ENCODE assay signal across 16 cellular contexts in the genomic region with DNA sequence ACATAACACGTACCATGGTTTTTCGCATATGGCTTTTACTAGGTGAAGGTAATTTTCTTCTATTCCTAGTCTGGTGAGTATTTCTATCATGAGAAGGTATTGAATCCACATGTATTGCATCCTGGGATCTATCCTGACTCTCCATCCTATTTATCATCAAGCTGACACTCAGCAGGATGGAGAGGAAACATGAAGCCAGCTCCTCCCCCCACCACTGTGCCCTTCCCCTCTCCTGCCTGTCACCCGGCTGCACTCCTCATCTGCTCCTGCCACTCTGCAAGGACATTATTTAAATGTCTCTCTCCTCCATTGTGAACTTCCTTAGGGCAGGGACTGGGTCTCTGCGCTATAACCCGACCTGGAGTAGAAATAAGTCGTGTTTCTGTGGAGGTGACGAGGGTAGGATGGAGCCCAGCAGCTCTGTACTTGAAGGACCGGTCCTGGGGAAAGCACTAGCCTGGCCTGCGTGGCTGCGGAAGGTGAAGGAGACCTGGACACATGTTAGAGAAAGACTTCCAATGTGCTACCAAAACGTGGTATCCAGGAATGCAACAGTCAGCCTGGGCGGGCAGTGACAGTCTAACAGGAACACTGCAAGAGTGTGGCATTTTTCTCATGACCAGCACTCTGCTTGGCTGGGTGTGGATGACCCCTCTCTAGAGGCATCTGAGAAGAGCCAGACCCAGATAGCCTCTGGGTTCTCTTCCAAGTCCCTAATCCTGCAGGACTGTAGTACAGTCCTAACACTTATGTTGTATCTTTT.
DNase-seq lines count a peak whose midpoint lies in the region; ATAC-seq and TF ChIP-seq lines count a peak whose summit lies in the region.
"Had no signal": no experiment of that assay in that cellular context is flagged by ENCODE, and none has a peak within 500 bp of the region (broad histone marks: within the 10 kb centered on the region; RNA-seq: fewer than 3 reads in every experiment).

No MANE protein-coding gene starts in this region.

- H3K27ac ChIP-seq in mesendoderm (ENCODE audit: low read depth, low read length) = no peak overlapping the region
- H3K27ac ChIP-seq in substantia nigra (ENCODE audit: low read depth, low read length, poor library complexity, severe bottlenecking) = peak overlapping the region; percentile 39
- H3K27ac ChIP-seq: vagina had no signal

- no peaks in the 10 kb centered on the region for H3K27me3 Mint-ChIP-seq in chondrocyte (ENCODE audit: low read depth)
- H3K27me3 Mint-ChIP-seq: activated CD4-positive, alpha-beta T cell treated with anti-CD3 and anti-CD28 coated beads, Interleukin-2, amount 10 ng/mL, durations not matched to agents 24 days and 14 days; activated naive CD8-positive, alpha-beta T cell treated with anti-CD3 and anti-CD28 coated beads for 36 hours; activated T-cell treated with anti-CD3 and anti-CD28 coated beads, Interleukin-2, amount 50 U/mL, for 24 hours had no signal

- no peak overlapping the region for H2BK15ac ChIP-seq in mesendoderm (replicated peaks; ENCODE audit: low read depth)

- H3K4ac ChIP-seq in mesendoderm (ENCODE audit: low read depth, low read length) = no peak overlapping the region

- H3K27me3 ChIP-seq in mesendoderm (ENCODE audit: insufficient read depth, low read length, poor library complexity) = no peaks in the 10 kb centered on the region
- H3K27me3 ChIP-seq: vagina had no signal

- no peak overlapping the region for H4K5ac ChIP-seq in mesendoderm (ENCODE audit: low read length)

- no peaks in the 10 kb centered on the region for H3K36me3 Mint-ChIP-seq in chondrocyte (ENCODE audit: low read depth)
- H3K36me3 Mint-ChIP-seq: CD8-positive, alpha-beta T cell had no signal

- peaks cover 18% of the 10 kb centered on the region for H3K79me1 ChIP-seq in mesendoderm (ENCODE audit: low read length)

- no peak for ATAC-seq in HG03039 (IDR thresholded peaks at IDR 0.05; ENCODE audit: unreplicated experiment)
- ATAC-seq: CD8-positive, alpha-beta T cell had no signal

- H2AK5ac ChIP-seq in mesendoderm (ENCODE audit: low read length) = no peak overlapping the region

- no peaks in the 10 kb centered on the region for H3K36me3 ChIP-seq in mesendoderm (ENCODE audit: control insufficient read depth, insufficient read depth, low read length)
- H3K36me3 ChIP-seq: vagina had no signal

- no CpG with 5 or more reads among the region's 12 CpGs for WGBS in mesendoderm (ENCODE audit: extremely low coverage, insufficient coverage, low lambda C conversion rate)

- peaks cover 41% of the 10 kb centered on the region for H3K4me1 Mint-ChIP-seq in chondrocyte (ENCODE audit: low read depth)
- H3K4me1 Mint-ChIP-seq: activated CD4-positive, alpha-beta T cell treated with anti-CD3 and anti-CD28 coated beads, Interleukin-2, amount 10 ng/mL, durations not matched to agents 24 days and 14 days had no signal

- no peak overlapping the region for H3K9ac ChIP-seq in mesendoderm (ENCODE audit: low read length)

- H3K4me3 ChIP-seq in mesendoderm (ENCODE audit: low read length) = no peak overlapping the region
- H3K4me3 ChIP-seq: vagina had no signal

- TF ChIP-seq CTCF in chondrocyte (IDR thresholded peaks at IDR 0.05) = no peak

- H3K27ac Mint-ChIP-seq in chondrocyte (ENCODE audit: unreplicated experiment) = peak overlapping the region; percentile 55
- H3K27ac Mint-ChIP-seq: activated CD4-positive, alpha-beta T cell treated with anti-CD3 and anti-CD28 coated beads, Interleukin-2, amount 10 ng/mL, durations not matched to agents 24 days and 14 days; activated naive CD8-positive, alpha-beta T cell treated with anti-CD3 and anti-CD28 coated beads for 36 hours; activated T-cell treated with anti-CD3 and anti-CD28 coated beads, Interleukin-2, amount 50 U/mL, for 24 hours; CD8-positive, alpha-beta T cell had no signal

- DNase-seq in NCI-H510A treated with DMSO at 0.1 percent for 48 hours (lab: John Stamatoyannopoulos, UW) = peak; percentile 50
- DNase-seq in NCI-H510A (lab: John Stamatoyannopoulos, UW) = no peak
- DNase-seq in chondrocyte (ENCODE audit: low spot score) = no peak
- no peak for DNase-seq in mesendoderm
- no peak for DNase-seq in substantia nigra (lab: John Stamatoyannopoulos, UW)
- DNase-seq in NCI-H1048 (lab: John Stamatoyannopoulos, UW) = no peak
- DNase-seq in stimulated activated CD4-positive, alpha-beta T cell treated with anti-CD3 and anti-CD28 coated beads, Interleukin-2, amount 100 ng/mL, for 48 hours = no peak
- DNase-seq: activated CD4-positive, alpha-beta T cell treated with anti-CD3 and anti-CD28 coated beads, Interleukin-2, amount 10 ng/mL, durations not matched to agents 24 days and 14 days; activated naive CD8-positive, alpha-beta T cell treated with anti-CD3 and anti-CD28 coated beads for 36 hours; activated T-cell treated with anti-CD3 and anti-CD28 coated beads, Interleukin-2, amount 50 U/mL, for 24 hours; caudate nucleus; CD8-positive, alpha-beta T cell; NCI-H82; stimulated activated CD4-positive, alpha-beta T cell treated with anti-CD3 and anti-CD28 coated beads, Interleukin-4, amount 100 ng/mL, for 4 hours had no signal

- H3K4me1 ChIP-seq in mesendoderm (ENCODE audit: control insufficient read depth, low read depth, low read length) = peaks cover 5% of the 10 kb centered on the region

- H2BK120ac ChIP-seq in mesendoderm (ENCODE audit: low read depth, low read length) = no peak overlapping the region

- H4K8ac ChIP-seq in mesendoderm (ENCODE audit: low read depth, low read length) = no peak overlapping the region

- H3K4me3 Mint-ChIP-seq in chondrocyte (ENCODE audit: unreplicated experiment) = no peak overlapping the region
- H3K4me3 Mint-ChIP-seq: activated CD4-positive, alpha-beta T cell treated with anti-CD3 and anti-CD28 coated beads, Interleukin-2, amount 10 ng/mL, durations not matched to agents 24 days and 14 days; activated naive CD8-positive, alpha-beta T cell treated with anti-CD3 and anti-CD28 coated beads for 36 hours; activated T-cell treated with anti-CD3 and anti-CD28 coated beads, Interleukin-2, amount 50 U/mL, for 24 hours; CD8-positive, alpha-beta T cell had no signal

- no peak overlapping the region for H2BK5ac ChIP-seq in mesendoderm (ENCODE audit: low read length)

- H3K56ac ChIP-seq in mesendoderm (ENCODE audit: low read length) = peak overlapping the region; percentile 1

- no peak overlapping the region for H3K23ac ChIP-seq in mesendoderm (ENCODE audit: low read length)

- H3K4me2 ChIP-seq in mesendoderm (ENCODE audit: low read length) = no peak overlapping the region

- no peaks in the 10 kb centered on the region for H3K9me3 Mint-ChIP-seq in chondrocyte (ENCODE audit: low read depth)
- H3K9me3 Mint-ChIP-seq: activated CD4-positive, alpha-beta T cell treated with anti-CD3 and anti-CD28 coated beads, Interleukin-2, amount 10 ng/mL, durations not matched to agents 24 days and 14 days; activated naive CD8-positive, alpha-beta T cell treated with anti-CD3 and anti-CD28 coated beads for 36 hours; activated T-cell treated with anti-CD3 and anti-CD28 coated beads, Interleukin-2, amount 50 U/mL, for 24 hours; CD8-positive, alpha-beta T cell had no signal

- H3K18ac ChIP-seq in mesendoderm (ENCODE audit: low read length) = no peak overlapping the region

- H3K79me2 ChIP-seq in mesendoderm (ENCODE audit: control insufficient read depth, insufficient read depth, low read length) = peaks cover 12% of the 10 kb centered on the region
